Comparison of ENCODE assay signal across 1 cellular context in genomic region chr3:138686771-138687221, GRCh38.
TF ChIP-seq lines count a peak whose summit lies in the region.

No MANE protein-coding gene starts in this region.

TF ChIP-seq in GM12878, 131 proteins besides CTCF, POLR2A, EP300 and RAD21 (continued from another document and continues in another):
- no peak for TF ChIP-seq TARDBP (IDR thresholded peaks at IDR 0.05; ENCODE audit: borderline replicate concordance)
- no peak for TF ChIP-seq HCFC1 (IDR thresholded peaks at IDR 0.05; ENCODE audit: low read length)
- TF ChIP-seq BCL3 (IDR thresholded peaks at IDR 0.05; ENCODE audit: borderline replicate concordance, insufficient read depth, low read depth, low read length, poor library complexity, severe bottlenecking): no peak
- no peak for TF ChIP-seq RELA (IDR thresholded peaks at IDR 0.05; ENCODE audit: borderline replicate concordance, partially characterized antibody)
- TF ChIP-seq ZBTB11 (CRISPR knock-in tag; IDR thresholded peaks at IDR 0.05): no peak
- no peak for TF ChIP-seq NKRF (conservative IDR thresholded peaks at IDR 0.05)
- no peak for TF ChIP-seq ZNF622 (IDR thresholded peaks at IDR 0.05)
- TF ChIP-seq CREB1 (IDR thresholded peaks at IDR 0.05; ENCODE audit: low read depth): no peak
- peak; percentile 96 for TF ChIP-seq RUNX3 (IDR thresholded peaks at IDR 0.05; ENCODE audit: low read length)
- TF ChIP-seq CHD2 (IDR thresholded peaks at IDR 0.05; ENCODE audit: borderline replicate concordance, low read depth, low read length): no peak
- no peak for TF ChIP-seq SREBF1 (IDR thresholded peaks at IDR 0.05; ENCODE audit: low read length)
- TF ChIP-seq NR2C2 (IDR thresholded peaks at IDR 0.05; ENCODE audit: borderline replicate concordance, control insufficient read depth, insufficient read length, low read depth): no peak
- no peak for TF ChIP-seq POLR2AphosphoS5 (IDR thresholded peaks at IDR 0.05; ENCODE audit: low read length)
- TF ChIP-seq SRF (IDR thresholded peaks at IDR 0.05; ENCODE audit: low read depth in 2 of 2, low read length in 2 of 2): no peak
- TF ChIP-seq, protein P1, sequence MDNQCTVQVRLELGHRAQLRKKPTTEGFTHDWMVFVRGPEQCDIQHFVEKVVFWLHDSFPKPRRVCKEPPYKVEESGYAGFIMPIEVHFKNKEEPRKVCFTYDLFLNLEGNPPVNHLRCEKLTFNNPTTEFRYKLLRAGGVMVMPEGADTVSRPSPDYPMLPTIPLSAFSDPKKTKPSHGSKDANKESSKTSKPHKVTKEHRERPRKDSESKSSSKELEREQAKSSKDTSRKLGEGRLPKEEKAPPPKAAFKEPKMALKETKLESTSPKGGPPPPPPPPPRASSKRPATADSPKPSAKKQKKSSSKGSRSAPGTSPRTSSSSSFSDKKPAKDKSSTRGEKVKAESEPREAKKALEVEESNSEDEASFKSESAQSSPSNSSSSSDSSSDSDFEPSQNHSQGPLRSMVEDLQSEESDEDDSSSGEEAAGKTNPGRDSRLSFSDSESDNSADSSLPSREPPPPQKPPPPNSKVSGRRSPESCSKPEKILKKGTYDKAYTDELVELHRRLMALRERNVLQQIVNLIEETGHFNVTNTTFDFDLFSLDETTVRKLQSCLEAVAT (IDR thresholded peaks at IDR 0.05): no peak
- TF ChIP-seq ZNF274 (IDR thresholded peaks at IDR 0.05; ENCODE audit: insufficient read depth, insufficient read length): no peak
- 0 out of 2 replicates have a peak, but pooled peaks have one; percentile 51 for TF ChIP-seq MTA3 (IDR thresholded peaks at IDR 0.05; ENCODE audit: borderline replicate concordance, low read length)
- TF ChIP-seq MYC (IDR thresholded peaks at IDR 0.05; ENCODE audit: insufficient read depth, insufficient read length, insufficient replicate concordance, low read length, severe bottlenecking): no peak
- TF ChIP-seq ASH2L (IDR thresholded peaks at IDR 0.05; ENCODE audit: borderline replicate concordance, low read depth): no peak
- peak; percentile 46; the same call in 1 of the 2 replicates for TF ChIP-seq MEF2A (IDR thresholded peaks at IDR 0.05; ENCODE audit: insufficient read depth, low read depth, low read length)
- no peak for TF ChIP-seq ATF3 (IDR thresholded peaks at IDR 0.05; ENCODE audit: borderline replicate concordance, extremely low read depth, low read depth, low read length)
- no peak for TF ChIP-seq ATF7 (IDR thresholded peaks at IDR 0.05; ENCODE audit: low read depth)
- TF ChIP-seq NFIC (IDR thresholded peaks at IDR 0.05; ENCODE audit: low read depth, low read length): peak; percentile 68
- no peak for TF ChIP-seq RB1 (IDR thresholded peaks at IDR 0.05; ENCODE audit: borderline replicate concordance)
- TF ChIP-seq IKZF2 (IDR thresholded peaks at IDR 0.05): peak; percentile 76 to 83
- TF ChIP-seq LARP7 (IDR thresholded peaks at IDR 0.05): no peak
- TF ChIP-seq HDGF (IDR thresholded peaks at IDR 0.05): no peak
- TF ChIP-seq SKIL (IDR thresholded peaks at IDR 0.05; ENCODE audit: low read depth, poor library complexity, severe bottlenecking): no peak
- 0 out of 2 replicates have a peak, but pooled peaks have one; percentile 23 for TF ChIP-seq GABPA (IDR thresholded peaks at IDR 0.05; ENCODE audit: low read depth)
- no peak for TF ChIP-seq ZNF24 (IDR thresholded peaks at IDR 0.05)
- TF ChIP-seq SREBF2 (IDR thresholded peaks at IDR 0.05; ENCODE audit: low read length): no peak
- no peak for TF ChIP-seq BHLHE40 (IDR thresholded peaks at IDR 0.05; ENCODE audit: borderline replicate concordance in 1 of 2, low read depth in 2 of 2, low read length in 1 of 2)
- no peak for TF ChIP-seq DPF2 (IDR thresholded peaks at IDR 0.05)
- no peak for TF ChIP-seq YY1 (IDR thresholded peaks at IDR 0.05; ENCODE audit: low read depth, low read length)
- TF ChIP-seq CBX3 (IDR thresholded peaks at IDR 0.05; ENCODE audit: borderline replicate concordance, low read depth): no peak
- peak; percentile 74 for TF ChIP-seq PKNOX1 (IDR thresholded peaks at IDR 0.05)
- no peak for TF ChIP-seq ZNF207 (IDR thresholded peaks at IDR 0.05; ENCODE audit: borderline replicate concordance)
- TF ChIP-seq, protein P2, sequence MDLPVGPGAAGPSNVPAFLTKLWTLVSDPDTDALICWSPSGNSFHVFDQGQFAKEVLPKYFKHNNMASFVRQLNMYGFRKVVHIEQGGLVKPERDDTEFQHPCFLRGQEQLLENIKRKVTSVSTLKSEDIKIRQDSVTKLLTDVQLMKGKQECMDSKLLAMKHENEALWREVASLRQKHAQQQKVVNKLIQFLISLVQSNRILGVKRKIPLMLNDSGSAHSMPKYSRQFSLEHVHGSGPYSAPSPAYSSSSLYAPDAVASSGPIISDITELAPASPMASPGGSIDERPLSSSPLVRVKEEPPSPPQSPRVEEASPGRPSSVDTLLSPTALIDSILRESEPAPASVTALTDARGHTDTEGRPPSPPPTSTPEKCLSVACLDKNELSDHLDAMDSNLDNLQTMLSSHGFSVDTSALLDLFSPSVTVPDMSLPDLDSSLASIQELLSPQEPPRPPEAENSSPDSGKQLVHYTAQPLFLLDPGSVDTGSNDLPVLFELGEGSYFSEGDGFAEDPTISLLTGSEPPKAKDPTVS (IDR thresholded peaks at IDR 0.05; ENCODE audit: low read depth, low read length): no peak
- TF ChIP-seq RELB (IDR thresholded peaks at IDR 0.05; ENCODE audit: low read depth): 0 out of 2 replicates have a peak, but pooled peaks have one; percentile 37
- TF ChIP-seq BMI1 (IDR thresholded peaks at IDR 0.05; ENCODE audit: borderline replicate concordance): no peak
- TF ChIP-seq IRF4 (IDR thresholded peaks at IDR 0.05; ENCODE audit: low read depth, low read length): no peak
- no peak for TF ChIP-seq ZBTB4 (CRISPR knock-in tag; IDR thresholded peaks at IDR 0.05)
